Comparison of ENCODE assay signal across 10 cellular contexts in genomic region chr4:3766791-3767561, GRCh38. TPM values are rescaled to one million over a fixed set of nuclear protein-coding genes. Genes with fewer than 3 reads are reported as not detected.
DNase-seq lines count a peak whose midpoint lies in the region; ATAC-seq lines count a peak whose summit lies in the region.
"Had no signal": no experiment of that assay in that cellular context is flagged by ENCODE, and none has a peak within 500 bp of the region (broad histone marks: within the 10 kb centered on the region; RNA-seq: fewer than 3 reads in every experiment).

No MANE protein-coding gene starts in this region.

- peaks cover 5% of the 10 kb centered on the region for H3K4me1 ChIP-seq in iPS-18a (ENCODE audit: control insufficient read depth, low read depth, low read length)

- no peak overlapping the region for H3K9ac ChIP-seq in iPS-18a (ENCODE audit: low read length)

- H3K27me3 ChIP-seq in iPS-18a (ENCODE audit: control insufficient read depth, insufficient read depth, low read length) = peaks cover 48% of the 10 kb centered on the region

- peaks cover 17% of the 10 kb centered on the region for H3K27me3 Mint-ChIP-seq in activated T-cell treated with anti-CD3 and anti-CD28 coated beads, Interleukin-2, amount 50 U/mL, for 72 hours (ENCODE audit: low read depth)
- H3K27me3 Mint-ChIP-seq in stimulated activated naive CD8-positive, alpha-beta T cell treated with anti-CD3 and anti-CD28 coated beads, Interleukin-15, Interleukin-2, amounts not matched to agents 100 ng/mL and 50 ng/mL, for 24 hours = peaks cover 28% of the 10 kb centered on the region

- H3K27ac ChIP-seq in iPS-18a (ENCODE audit: low read length) = no peak overlapping the region
- H3K27ac ChIP-seq: C4-2B, left lung had no signal

- peaks cover 5% of the 10 kb centered on the region for H3K4me1 Mint-ChIP-seq in activated T-cell treated with anti-CD3 and anti-CD28 coated beads, Interleukin-2, amount 50 U/mL, for 72 hours (ENCODE audit: low read depth)
- peaks cover 9% of the 10 kb centered on the region for H3K4me1 Mint-ChIP-seq in stimulated activated naive CD8-positive, alpha-beta T cell treated with anti-CD3 and anti-CD28 coated beads, Interleukin-15, Interleukin-2, amounts not matched to agents 100 ng/mL and 50 ng/mL, for 24 hours (ENCODE audit: low read depth)

- peak in 1 of 2 donors; percentile 18 for ATAC-seq in activated T-cell treated with anti-CD3 and anti-CD28 coated beads, Interleukin-2, amount 50 U/mL, for 72 hours (replicated peaks in 1 of 2)
- no peak for ATAC-seq in GM19397 (IDR thresholded peaks at IDR 0.05; ENCODE audit: unreplicated experiment)
- no peak for ATAC-seq in GM21526 (IDR thresholded peaks at IDR 0.05; ENCODE audit: low FRiP score, unreplicated experiment)
- ATAC-seq: left lung had no signal

- H3K36me3 ChIP-seq in iPS-18a (ENCODE audit: control insufficient read depth, low read depth, low read length) = no peaks in the 10 kb centered on the region
- H3K36me3 ChIP-seq: left lung had no signal

- DNase-seq in NOMO-1 treated with DMSO at 0.1 percent for 48 hours (lab: John Stamatoyannopoulos, UW; ENCODE audit: unreplicated experiment) = peak; percentile 21
- DNase-seq in NOMO-1 (lab: John Stamatoyannopoulos, UW; ENCODE audit: unreplicated experiment in 2 of 2) = no peak
- DNase-seq in activated T-cell treated with anti-CD3 and anti-CD28 coated beads, Interleukin-2, amount 50 U/mL, for 72 hours = peak; percentile 21 to 24
- DNase-seq in medulla oblongata (ENCODE audit: extremely low spot score) = no peak
- DNase-seq: left lung had no signal

- no peaks in the 10 kb centered on the region for H3K9me3 ChIP-seq in iPS-18a (ENCODE audit: control insufficient read depth, low read depth, low read length)
- H3K9me3 ChIP-seq: left lung had no signal

- peaks cover 0 to 1% of the 10 kb centered on the region in 2 donors for H3K36me3 Mint-ChIP-seq in activated T-cell treated with anti-CD3 and anti-CD28 coated beads, Interleukin-2, amount 50 U/mL, for 72 hours (ENCODE audit: insufficient read depth in 2 of 2)
- H3K36me3 Mint-ChIP-seq in stimulated activated naive CD8-positive, alpha-beta T cell treated with anti-CD3 and anti-CD28 coated beads, Interleukin-15, Interleukin-2, amounts not matched to agents 100 ng/mL and 50 ng/mL, for 24 hours (ENCODE audit: low read depth) = no peaks in the 10 kb centered on the region

- H3K4me3 Mint-ChIP-seq in activated T-cell treated with anti-CD3 and anti-CD28 coated beads, Interleukin-2, amount 50 U/mL, for 72 hours = peak overlapping the region; percentile 65 to 74
- H3K4me3 Mint-ChIP-seq in stimulated activated naive CD8-positive, alpha-beta T cell treated with anti-CD3 and anti-CD28 coated beads, Interleukin-15, Interleukin-2, amounts not matched to agents 100 ng/mL and 50 ng/mL, for 24 hours = peak overlapping the region; percentile 56

- peak overlapping the region; percentile 42 for H3K4me3 ChIP-seq in iPS-18a (ENCODE audit: low read length)
- H3K4me3 ChIP-seq: left lung had no signal

- no peak overlapping the region for H3K27ac Mint-ChIP-seq in activated T-cell treated with anti-CD3 and anti-CD28 coated beads, Interleukin-2, amount 50 U/mL, for 72 hours
- no peak overlapping the region for H3K27ac Mint-ChIP-seq in stimulated activated naive CD8-positive, alpha-beta T cell treated with anti-CD3 and anti-CD28 coated beads, Interleukin-15, Interleukin-2, amounts not matched to agents 100 ng/mL and 50 ng/mL, for 24 hours

- no peaks in the 10 kb centered on the region for H3K9me3 Mint-ChIP-seq in activated T-cell treated with anti-CD3 and anti-CD28 coated beads, Interleukin-2, amount 50 U/mL, for 72 hours
- no peaks in the 10 kb centered on the region for H3K9me3 Mint-ChIP-seq in stimulated activated naive CD8-positive, alpha-beta T cell treated with anti-CD3 and anti-CD28 coated beads, Interleukin-15, Interleukin-2, amounts not matched to agents 100 ng/mL and 50 ng/mL, for 24 hours

RNA-seq across cellular contexts. Expression of gene ADRA2C, which starts 0.8 kb away (rescaled TPM):
- total RNA-seq in activated T-cell treated with anti-CD3 and anti-CD28 coated beads, Interleukin-2, amount 50 U/mL, for 72 hours = not detected

Comparison
In these comparisons a context has a peak if more than half of its experiments do, and no peak if none do; other contexts are left out.
1. DNase-seq: peak in NOMO-1 treated with DMSO at 0.1 percent for 48 hours (single experiment) and activated T-cell treated with anti-CD3 and anti-CD28 coated beads, Interleukin-2, amount 50 U/mL, for 72 hours (2 of 2); none in NOMO-1 (0 of 2) and medulla oblongata (single experiment).